Comparison of ENCODE assay signal across 23 cellular contexts in the genomic region with DNA sequence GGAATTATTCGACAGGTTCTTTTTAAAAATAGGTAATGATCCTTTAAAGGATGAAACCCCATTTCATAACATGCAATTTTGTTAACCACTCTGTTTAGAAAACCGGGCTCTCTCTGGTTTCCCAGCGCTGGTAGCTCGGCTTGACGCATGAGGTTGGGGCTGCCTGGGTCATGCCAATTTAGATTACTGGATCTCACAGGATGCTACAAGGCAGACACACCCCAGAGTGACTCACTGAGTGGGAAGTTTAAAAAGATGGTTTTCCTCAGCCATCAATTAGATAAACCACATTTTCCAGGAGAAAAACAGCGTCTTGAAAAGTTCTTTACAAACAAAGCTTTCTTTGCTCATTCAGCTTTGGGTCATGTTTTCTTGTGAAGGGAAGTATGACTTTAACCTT.
DNase-seq lines count a peak whose midpoint lies in the region; ATAC-seq, FAIRE-seq and TF ChIP-seq lines count a peak whose summit lies in the region.
"Had no signal": no experiment of that assay in that cellular context is flagged by ENCODE, and none has a peak within 500 bp of the region (broad histone marks: within the 10 kb centered on the region; RNA-seq: fewer than 3 reads in every experiment).

No MANE protein-coding gene starts in this region.

- FAIRE-seq in urothelium cell line (lab: Jason Lieb, UNC), result no peak
- FAIRE-seq: A549, endothelial cell of umbilical vein, frontal cortex, HTR-8/SVneo had no signal

- peak in 1 of 2 donors; percentile 51 for ATAC-seq in left cardiac atrium
- ATAC-seq: A549; activated T-cell treated with anti-CD3 and anti-CD28 coated beads, Interleukin-2, amount 50 U/mL, for 72 hours; mucosa of descending colon had no signal

- H3K27ac ChIP-seq in substantia nigra (ENCODE audit: low read depth, low read length, poor library complexity, severe bottlenecking), result no peak overlapping the region
- H3K27ac ChIP-seq: A549 had no signal

- peak; percentile 24 for DNase-seq in left cardiac atrium
- no peak for DNase-seq in cardiac septum (ENCODE audit: low spot score)
- peak; percentile 36 for DNase-seq in SW480 (ENCODE audit: low spot score)
- peak; percentile 94 for DNase-seq in fibroblast of peridontal ligament (ENCODE audit: extremely low read depth)
- DNase-seq in urothelium cell line (ENCODE audit: low spot score), result peak; percentile 59
- no peak for DNase-seq in HFFc6
- DNase-seq in substantia nigra (lab: John Stamatoyannopoulos, UW), result no peak
- DNase-seq in DMS79 (lab: John Stamatoyannopoulos, UW), result no peak
- DNase-seq: activated CD4-positive, alpha-beta T cell treated with anti-CD3 and anti-CD28 coated beads for 1 hour; activated CD8-positive, alpha-beta memory T cell treated with anti-CD3 and anti-CD28 coated beads for 24 hours; activated T-cell treated with anti-CD3 and anti-CD28 coated beads, Interleukin-2, amount 50 U/mL, for 72 hours; CD4-positive, alpha-beta memory T cell; DMS79 treated with DMSO at 0.1 percent for 48 hours; mucosa of descending colon; NCI-H82; stimulated activated CD4-positive, alpha-beta T cell treated with anti-CD3 and anti-CD28 coated beads, Interleukin-12 subunit alpha, Interleukin-12 subunit beta, amount 100 ng/mL, for 4 hours; stimulated activated CD8-positive, alpha-beta memory T cell treated with anti-CD3 and anti-CD28 coated beads, Interleukin-4, amount 100 ng/mL, for 48 hours; T-helper 2 cell had no signal

- no peak overlapping the region for H3K27ac Mint-ChIP-seq in HFFc6
- H3K27ac Mint-ChIP-seq: activated naive CD8-positive, alpha-beta T cell; activated T-cell treated with anti-CD3 and anti-CD28 coated beads, Interleukin-2, amount 50 U/mL, for 72 hours; CD4-positive, alpha-beta memory T cell had no signal

- H3K36me3 Mint-ChIP-seq in HFFc6 (ENCODE audit: low read depth), result no peaks in the 10 kb centered on the region
- H3K36me3 Mint-ChIP-seq: activated naive CD8-positive, alpha-beta T cell; CD4-positive, alpha-beta memory T cell had no signal

- peaks cover 54% of the 10 kb centered on the region for H3K9me3 Mint-ChIP-seq in HFFc6
- H3K9me3 Mint-ChIP-seq: activated T-cell treated with anti-CD3 and anti-CD28 coated beads, Interleukin-2, amount 50 U/mL, for 72 hours; CD4-positive, alpha-beta memory T cell had no signal

- H3K27me3 Mint-ChIP-seq in HFFc6 (ENCODE audit: insufficient read depth), result no peaks in the 10 kb centered on the region
- H3K27me3 Mint-ChIP-seq: activated naive CD8-positive, alpha-beta T cell had no signal

- intact Hi-C loops in left cardiac atrium (cut with DNase I), result no loop called here
- intact Hi-C loops in cardiac septum (cut with DNase I), result no loop called here

- no peaks in the 10 kb centered on the region for H3K4me1 Mint-ChIP-seq in HFFc6 (ENCODE audit: low read depth)
- H3K4me1 Mint-ChIP-seq: CD4-positive, alpha-beta memory T cell had no signal

- no peak for TF ChIP-seq CTCF in HFFc6 (IDR thresholded peaks at IDR 0.05)

- no peak overlapping the region for H3K4me3 Mint-ChIP-seq in HFFc6
- H3K4me3 Mint-ChIP-seq: activated naive CD8-positive, alpha-beta T cell; activated T-cell treated with anti-CD3 and anti-CD28 coated beads, Interleukin-2, amount 50 U/mL, for 72 hours; CD4-positive, alpha-beta memory T cell had no signal

Comparison
In these comparisons a context has a peak if more than half of its experiments do, and no peak if none do; other contexts are left out.
1. DNase-seq: peak in left cardiac atrium (single experiment), SW480 (single experiment), fibroblast of peridontal ligament (single experiment) and urothelium cell line (single experiment); none in cardiac septum (single experiment), HFFc6 (single experiment), substantia nigra (0 of 49) and DMS79 (single experiment).